ENCODE assay signal across 9 cellular contexts in genomic region chr12:111636209-111636928, GRCh38. TPM values are rescaled to one million over a fixed set of nuclear protein-coding genes. Genes with fewer than 3 reads are reported as not detected.
DNase-seq lines count a peak whose midpoint lies in the region; ATAC-seq and TF ChIP-seq lines count a peak whose summit lies in the region.
"Had no signal": no experiment of that assay in that cellular context is flagged by ENCODE, and none has a peak within 500 bp of the region (broad histone marks: within the 10 kb centered on the region; RNA-seq: fewer than 3 reads in every experiment).

No MANE protein-coding gene starts in this region.

- no peaks in the 10 kb centered on the region for H3K4me1 Mint-ChIP-seq in Calu3 (ENCODE audit: low read depth, unreplicated experiment)

- intact Hi-C loops in ovary (cut with DNase I) (loop anchor here in 1 of 4 donors (5.0 kb wide), 1 partner anchor 39 kb away; the partner anchor contains the start of gene ATXN2), Calu3 (cut with micrococcal nuclease; ENCODE audit: unreplicated experiment) (no loop called here)

- TF ChIP-seq CTCF in BE2C (IDR thresholded peaks at IDR 0.05; ENCODE audit: low read depth, low read length) (no peak), right atrium auricular region (IDR thresholded peaks at IDR 0.05) (no peak), ovary (IDR thresholded peaks at IDR 0.05) (no peak), Calu3 (IDR thresholded peaks at IDR 0.05; ENCODE audit: unreplicated experiment) (no peak)

- no peaks in the 10 kb centered on the region for H3K36me3 ChIP-seq in BE2C
- no peaks in the 10 kb centered on the region for H3K36me3 ChIP-seq in right atrium auricular region
- no peaks in the 10 kb centered on the region for H3K36me3 ChIP-seq in ovary

- 1 to 4% (median 1%) methylated on average over 19 of the region's 19 CpGs for WGBS in ovary, 3 donors

- CTCF ChIA-PET in Calu3 (lab: Charles Lee), result no interaction called here

- peaks cover 6% of the 10 kb centered on the region for H3K4me1 ChIP-seq in BE2C
- peaks cover 0 to 20% of the 10 kb centered on the region in 2 donors for H3K4me1 ChIP-seq in right atrium auricular region
- peaks cover 18% of the 10 kb centered on the region for H3K4me1 ChIP-seq in ovary (ENCODE audit: insufficient read depth)

- H3K27ac ChIP-seq in angular gyrus (ENCODE audit: low read depth, low read length) (peak overlapping the region; percentile 48), right atrium auricular region (peak overlapping the region; percentile 51 to 75), ovary (peak overlapping the region in 1 of 2 donors; percentile 84)

- BruUV-seq in Calu3 (replicated peaks; lab: Mats Ljungman, UMichigan), result no TSS peak

- H3K27me3 ChIP-seq in BE2C (no peaks in the 10 kb centered on the region), right atrium auricular region (no peaks in the 10 kb centered on the region), ovary (no peaks in the 10 kb centered on the region)

- peaks cover 11% of the 10 kb centered on the region for H3K36me3 Mint-ChIP-seq in Calu3 (ENCODE audit: insufficient read depth, unreplicated experiment)

- H3K4me3 Mint-ChIP-seq in Calu3 (ENCODE audit: low read depth, unreplicated experiment), result no peak overlapping the region

- TF ChIP-seq POLR2A in ovary (IDR thresholded peaks at IDR 0.05), result peak; percentile 17

- ATAC-seq in GM19328 (IDR thresholded peaks at IDR 0.05; ENCODE audit: unreplicated experiment), result no peak

- no peaks in the 10 kb centered on the region for H3K27me3 Mint-ChIP-seq in Calu3 (ENCODE audit: unreplicated experiment)

- H3K9me3 Mint-ChIP-seq in Calu3 (ENCODE audit: low read depth, unreplicated experiment), result no peaks in the 10 kb centered on the region

- no peak overlapping the region for H3K27ac Mint-ChIP-seq in Calu3 (ENCODE audit: unreplicated experiment)

- no peak for TF ChIP-seq EP300 in ovary (IDR thresholded peaks at IDR 0.05)

- DNase-seq in BE2C (peak; percentile 20), right atrium auricular region (ENCODE audit: low spot score) (peak; percentile 72), ovary (peak; percentile 79 to 91 (median 87)), COLO668 (lab: John Stamatoyannopoulos, UW; ENCODE audit: unreplicated experiment) (no peak), HK-2 (ENCODE audit: unreplicated experiment) (no peak), Calu3 (no peak)
- DNase-seq: activated CD8-positive, alpha-beta memory T cell treated with anti-CD3 and anti-CD28 coated beads for 24 hours had no signal

- no peaks in the 10 kb centered on the region for H3K9me3 ChIP-seq in BE2C
- no peaks in the 10 kb centered on the region for H3K9me3 ChIP-seq in right atrium auricular region
- H3K9me3 ChIP-seq in ovary, result no peaks in the 10 kb centered on the region

- H3K4me3 ChIP-seq in BE2C (ENCODE audit: low read depth, low read length), result no peak overlapping the region
- H3K4me3 ChIP-seq in right atrium auricular region, result peak overlapping the region in 1 of 2 donors; percentile 17
- H3K4me3 ChIP-seq in ovary, result no peak overlapping the region

RNA-seq across cellular contexts. Expression of gene ATXN2, which starts 37.3 kb away (rescaled TPM):
- 88.6 TPM for polyA plus RNA-seq in BE2C (2012; ENCODE audit: insufficient read depth, insufficient read length, low read depth)
- total RNA-seq in right atrium auricular region, result 10 to 100 TPM; 33.4 to 36.6 TPM
- 100 to 1,000 TPM in 1 of 7 donors, 10 to 100 TPM in 6; 33.7 to 106 (median 68.9) TPM for total RNA-seq in ovary
- polyA plus RNA-seq in ovary, result 10 to 100 TPM; 28.4 to 60.9 TPM
- total RNA-seq in Calu3 (2022), result 109 and 123 TPM in 2 replicates

RNA-seq across cellular contexts. Expression of gene BRAP, which starts 49.4 kb away (rescaled TPM):
- 15.5 TPM for polyA plus RNA-seq in BE2C (2012; ENCODE audit: insufficient read depth, insufficient read length, low read depth)
- total RNA-seq in right atrium auricular region (10 to 100 TPM; 10.1 to 13.4 TPM), ovary (10 to 100 TPM; 11.8 to 19.0 (median 16.9) TPM), Calu3 (2022) (17.8 and 24.0 TPM in 2 replicates)
- polyA plus RNA-seq in ovary, result 10 to 100 TPM in 1 of 2 donors, 1 to 10 TPM in 1; 9.5 to 24.4 TPM

RNA-seq across cellular contexts. Expression of gene ACAD10, which starts 49.5 kb away (rescaled TPM):
- 24.9 TPM for polyA plus RNA-seq in BE2C (2012; ENCODE audit: insufficient read depth, insufficient read length, low read depth)
- total RNA-seq in right atrium auricular region, result 10 to 100 TPM; 13.0 to 18.2 TPM
- total RNA-seq in ovary, result 10 to 100 TPM; 14.2 to 27.0 (median 22.4) TPM
- polyA plus RNA-seq in ovary, result 10 to 100 TPM; 15.0 to 21.7 TPM
- total RNA-seq in Calu3 (2022), result 38.1 and 50.8 TPM in 2 replicates

Comparison
In these comparisons a context has a peak if more than half of its experiments do, and no peak if none do; other contexts are left out.
1. DNase-seq: peak in BE2C (single experiment), right atrium auricular region (single experiment) and ovary (5 of 5); none in COLO668 (single experiment), HK-2 (single experiment) and Calu3 (single experiment).